In the genomic region with DNA sequence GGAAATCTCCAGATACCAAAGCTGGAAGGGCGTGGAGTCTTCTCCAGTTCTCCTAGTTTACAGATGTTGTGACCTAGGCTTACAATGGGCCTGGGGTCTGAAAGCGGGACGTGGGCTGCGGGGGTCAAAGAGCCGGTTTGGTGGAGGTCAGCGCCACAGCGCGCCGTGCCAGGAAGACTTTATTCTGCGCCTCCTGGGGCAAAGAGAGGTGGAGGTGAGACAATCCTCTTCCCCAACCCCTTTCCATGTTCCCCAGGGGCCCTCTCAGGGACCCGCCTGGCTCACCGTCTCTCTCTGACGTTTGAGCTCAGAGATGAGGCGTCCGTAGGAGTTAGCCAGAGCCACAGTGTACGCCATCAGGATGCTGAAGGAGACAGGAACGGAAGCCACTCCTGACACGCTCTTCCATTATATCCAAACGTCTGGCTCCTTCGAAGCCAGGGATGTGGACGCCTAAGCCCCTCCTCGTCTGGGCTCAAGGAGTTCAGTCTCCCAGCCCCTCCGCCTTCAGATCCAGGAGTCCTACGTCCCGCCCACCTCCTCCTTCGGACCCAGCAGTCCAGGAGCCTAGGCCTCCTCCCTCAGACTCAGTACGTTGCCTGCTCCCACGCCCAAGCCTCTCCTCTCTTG, we compare ENCODE assay signal across 9 cellular contexts. TPM values are rescaled to one million over a fixed set of nuclear protein-coding genes. Genes with fewer than 3 reads are reported as not detected.
DNase-seq lines count a peak whose midpoint lies in the region; ATAC-seq, FAIRE-seq and TF ChIP-seq lines count a peak whose summit lies in the region.
"Had no signal": no experiment of that assay in that cellular context is flagged by ENCODE, and none has a peak within 500 bp of the region (broad histone marks: within the 10 kb centered on the region; RNA-seq: fewer than 3 reads in every experiment).

No MANE protein-coding gene starts in this region.

- peak overlapping the region; percentile 100 for H3K4me2 ChIP-seq in DND-41 (ENCODE audit: insufficient read depth, low read length)

- H3K9me3 ChIP-seq in DND-41 (ENCODE audit: insufficient read depth, low read length, severe bottlenecking) (no peaks in the 10 kb centered on the region), right cardiac atrium (ENCODE audit: control insufficient read depth, low read length) (no peaks in the 10 kb centered on the region), small intestine (ENCODE audit: control insufficient read depth, low read depth) (no peaks in the 10 kb centered on the region)

- no peak for TF ChIP-seq CTCF in DND-41 (IDR thresholded peaks at IDR 0.05; ENCODE audit: borderline replicate concordance, extremely low read depth, low read length, poor library complexity, severe bottlenecking)
- no peak for TF ChIP-seq CTCF in WI38 (IDR thresholded peaks at IDR 0.05; ENCODE audit: low read depth, low read length)

- intact Hi-C loops in right cardiac atrium (cut with DNase I) = loop anchor here in 1 of 4 donors (10.0 kb wide), 1 partner anchor 75 kb away; no protein-coding TSS in a partner anchor

- WGBS in right cardiac atrium = 2% methylated on average over 28 of the region's 28 CpGs
- WGBS in small intestine, 3 donors = 2 to 3% (median 2%) methylated on average over 28 of the region's 28 CpGs

- H4K20me1 ChIP-seq in DND-41 (ENCODE audit: insufficient read depth, low read length) = peaks cover 36% of the 10 kb centered on the region

- H3K4me1 ChIP-seq in DND-41 (ENCODE audit: insufficient read depth, low read length) = peaks cover 63% of the 10 kb centered on the region
- peaks cover 8% of the 10 kb centered on the region for H3K4me1 ChIP-seq in right cardiac atrium (ENCODE audit: control insufficient read depth, insufficient read depth, low read length)
- H3K4me1 ChIP-seq in small intestine (ENCODE audit: control insufficient read depth in 2 of 2, insufficient read depth in 1 of 2, low read depth in 1 of 2, low read length in 1 of 2) = peaks cover 7 to 20% of the 10 kb centered on the region in 2 donors

- DNase-seq in DND-41 = peak; percentile 25
- peak in 1 of 3 donors; percentile 56 for DNase-seq in right cardiac atrium
- peak; percentile 27 for DNase-seq in small intestine
- DNase-seq in NOMO-1 treated with dmso at 0.1 percent for 144 hours (lab: John Stamatoyannopoulos, UW; ENCODE audit: unreplicated experiment) = no peak
- DNase-seq in dedifferentiated amniotic fluid mesenchymal stem cell (ENCODE audit: extremely low spot score) = no peak

- ATAC-seq in DND-41 (ENCODE audit: insufficient read depth, low read depth) (no peak), HG02852 (IDR thresholded peaks at IDR 0.05; ENCODE audit: unreplicated experiment) (peak; percentile 2), right cardiac atrium (no peak), HG03135 (IDR thresholded peaks at IDR 0.05; ENCODE audit: unreplicated experiment) (no peak)

- no peak for FAIRE-seq in small intestine (lab: Jason Lieb, UNC)

- peak overlapping the region; percentile 86 for H3K9ac ChIP-seq in DND-41 (ENCODE audit: low read depth, low read length)

- peak overlapping the region; percentile 81 for H2AFZ ChIP-seq in DND-41 (ENCODE audit: low read depth, low read length)

- peaks cover 32% of the 10 kb centered on the region for H3K36me3 ChIP-seq in DND-41 (ENCODE audit: insufficient read depth, low read length)
- peaks cover 7 to 9% of the 10 kb centered on the region in 2 donors for H3K36me3 ChIP-seq in small intestine (ENCODE audit: control insufficient read depth in 2 of 2, insufficient read depth in 2 of 2, low read length in 2 of 2)

- H3K4me3 ChIP-seq in DND-41 (ENCODE audit: low read depth in 1 of 2, low read length in 2 of 2) (peak overlapping the region; percentile 77), WI38 (ENCODE audit: low read depth, low read length) (peak overlapping the region; percentile 73), right cardiac atrium (ENCODE audit: low read length) (peak overlapping the region; percentile 46), small intestine (ENCODE audit: low read depth in 1 of 2, low read length in 2 of 2) (peak overlapping the region in 1 of 2 donors; percentile 29)

- no peaks in the 10 kb centered on the region for H3K27me3 ChIP-seq in DND-41 (ENCODE audit: insufficient read depth, low read length, poor library complexity)
- no peaks in the 10 kb centered on the region for H3K27me3 ChIP-seq in right cardiac atrium (ENCODE audit: control insufficient read depth, insufficient read depth)
- H3K27me3 ChIP-seq in small intestine (ENCODE audit: control insufficient read depth in 2 of 2, insufficient read depth in 2 of 2, low read length in 2 of 2) = no peaks in the 10 kb centered on the region

- H3K27ac ChIP-seq in DND-41 (ENCODE audit: low read length) (peak overlapping the region; percentile 88), right cardiac atrium (ENCODE audit: low read length) (peak overlapping the region; percentile 48), small intestine (ENCODE audit: low read depth in 1 of 2, low read length in 1 of 2) (peak overlapping the region; percentile 53 to 85)

- H3K79me2 ChIP-seq in DND-41 (ENCODE audit: insufficient read depth, low read length) = peaks cover 45% of the 10 kb centered on the region

RNA-seq across cellular contexts. Expression of gene LENG1, which starts 0.8 kb away (rescaled TPM):
- 1 to 10 TPM; 5.3 to 7.6 (median 7.0) TPM for total RNA-seq in right cardiac atrium
- 11.0 TPM for polyA plus RNA-seq in right cardiac atrium
- polyA plus RNA-seq in small intestine = 10 to 100 TPM in 1 of 3 donors, 1 to 10 TPM in 2; 6.7 to 11.1 (median 9.7) TPM

RNA-seq across cellular contexts. Expression of gene TMC4, which starts 12.7 kb away (rescaled TPM):
- 1 to 10 TPM; 1.0 to 3.8 (median 2.5) TPM for total RNA-seq in right cardiac atrium
- polyA plus RNA-seq in right cardiac atrium = 2.3 TPM
- 100 to 1,000 TPM in 2 of 3 donors, 10 to 100 TPM in 1; 40.6 to 174 (median 118) TPM for polyA plus RNA-seq in small intestine
- total RNA-seq: activated CD8-positive, alpha-beta memory T cell treated with anti-CD3 and anti-CD28 coated beads for 36 hours had no signal

RNA-seq across cellular contexts. Expression of gene CNOT3, which starts 22.7 kb away (rescaled TPM):
- total RNA-seq in right cardiac atrium = 10 to 100 TPM; 20.3 to 26.5 (median 23.3) TPM
- polyA plus RNA-seq in right cardiac atrium = 18.2 TPM
- polyA plus RNA-seq in small intestine = 10 to 100 TPM; 24.4 to 31.1 (median 25.9) TPM

RNA-seq across cellular contexts. Expression of gene MBOAT7, which starts 29.1 kb away (rescaled TPM):
- total RNA-seq in right cardiac atrium = 10 to 100 TPM; 18.9 to 23.6 (median 21.4) TPM
- polyA plus RNA-seq in right cardiac atrium = 16.1 TPM
- 10 to 100 TPM; 47.8 to 55.2 (median 54.2) TPM for polyA plus RNA-seq in small intestine

RNA-seq across cellular contexts. Expression of gene TSEN34, which starts 30.8 kb away (rescaled TPM):
- 10 to 100 TPM; 17.6 to 22.1 (median 18.3) TPM for total RNA-seq in right cardiac atrium
- polyA plus RNA-seq in right cardiac atrium (20.9 TPM), small intestine (10 to 100 TPM; 32.7 to 50.3 (median 39.3) TPM)

Comparison
In these comparisons a context has a peak if more than half of its experiments do, and no peak if none do; other contexts are left out.
1. DNase-seq: peak in DND-41 (single experiment) and small intestine (single experiment); none in NOMO-1 treated with dmso at 0.1 percent for 144 hours (single experiment) and dedifferentiated amniotic fluid mesenchymal stem cell (single experiment).
2. RNA of gene TMC4, which starts 12.7 kb away (polyA plus RNA-seq): 40.6 to 174 TPM in small intestine; 2.3 TPM in right cardiac atrium (single experiment); every median in the first group is over 10 times any median in the second.
3. Peak in every context shown above with its lines, with median percentiles within 50 percentile points of each other: H3K27ac ChIP-seq.